ENCODE assay signal across 23 cellular contexts in the genomic region with DNA sequence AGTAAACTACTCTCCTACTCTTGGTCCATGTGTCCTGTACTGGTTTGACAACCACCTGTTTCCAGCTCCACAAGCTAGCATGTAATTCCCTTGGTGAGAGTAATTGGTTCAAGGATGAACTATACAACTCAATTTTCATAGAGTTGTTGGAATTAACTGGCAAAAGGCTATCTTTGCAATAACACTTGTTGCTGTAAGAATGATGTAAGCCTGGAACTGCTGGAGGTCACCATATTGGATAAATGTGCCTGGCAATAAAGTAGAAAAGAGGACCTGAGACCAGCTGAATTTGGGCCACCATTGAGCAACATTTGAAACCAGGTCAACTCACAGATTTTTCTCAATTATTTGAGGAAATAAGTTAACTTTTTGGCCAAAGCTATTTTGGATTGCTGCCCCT.
DNase-seq lines count a peak whose midpoint lies in the region; ATAC-seq and TF ChIP-seq lines count a peak whose summit lies in the region.
"Had no signal": no experiment of that assay in that cellular context is flagged by ENCODE, and none has a peak within 500 bp of the region (broad histone marks: within the 10 kb centered on the region; RNA-seq: fewer than 3 reads in every experiment).

No MANE protein-coding gene starts in this region.

- H3K36me3 ChIP-seq in heart right ventricle (no peaks in the 10 kb centered on the region), skeletal muscle tissue (ENCODE audit: control insufficient read depth in 3 of 3, insufficient read depth in 3 of 3, low read length in 3 of 3) (no peaks in the 10 kb centered on the region)
- H3K36me3 ChIP-seq: breast epithelium had no signal

- H3K9me3 ChIP-seq in heart right ventricle (no peaks in the 10 kb centered on the region), skeletal muscle tissue (ENCODE audit: control insufficient read depth in 3 of 3, low read length in 3 of 3) (no peaks in the 10 kb centered on the region)
- H3K9me3 ChIP-seq: breast epithelium, testis had no signal

- DNase-seq in heart right ventricle (no peak), Right ventricle myocardium inferior (ENCODE audit: missing footprints) (no peak), NOMO-1 treated with dmso at 0.1 percent for 144 hours (lab: John Stamatoyannopoulos, UW; ENCODE audit: unreplicated experiment) (peak; percentile 16), fibroblast of mammary gland (ENCODE audit: low read depth) (peak; percentile 14), DMS53 (lab: John Stamatoyannopoulos, UW) (no peak), epidermal melanocyte (ENCODE audit: insufficient read length, low spot score) (no peak)
- DNase-seq: CD4-positive, CD25-positive, alpha-beta regulatory T cell; DMS79 treated with DMSO at 0.1 percent for 48 hours; erythroblast; HFFc6; KG1; left ventricle myocardium superior; NCI-H1092 treated with DMSO at 0.1 percent for 48 hours; NCI-H2107; NCI-H526; nucleus accumbens; PC-3; retina; testis had no signal

- peaks cover 0 to 65% (median 51%) of the 10 kb centered on the region in 9 donors for H3K4me1 ChIP-seq in heart right ventricle
- H3K4me1 ChIP-seq in skeletal muscle tissue (ENCODE audit: control insufficient read depth in 3 of 3, insufficient read depth in 3 of 3, low read length in 3 of 3): peaks cover 18 to 41% (median 34%) of the 10 kb centered on the region in 3 donors
- H3K4me1 ChIP-seq: breast epithelium, testis had no signal

- H3K27ac ChIP-seq in heart right ventricle (peak overlapping the region in 7 of 10 donors; percentile 27 to 85 (median 79)), skeletal muscle tissue (ENCODE audit: low read depth, low read length) (peak overlapping the region; percentile 19)
- H3K27ac ChIP-seq: breast epithelium, testis had no signal

- no peak overlapping the region for H3K9ac ChIP-seq in skeletal muscle tissue (ENCODE audit: low read depth in 1 of 3, low read length in 3 of 3)

- intact Hi-C loops in heart right ventricle (cut with DNase I): loop anchor here in 1 of 10 donors (10.0 kb wide), 1 partner anchor 49 kb away; no protein-coding TSS in a partner anchor
- intact Hi-C loops in Right ventricle myocardium inferior (cut with DNase I): no loop called here

- ATAC-seq in heart right ventricle (no peak), Right ventricle myocardium inferior (no peak), GM19351 (IDR thresholded peaks at IDR 0.05; ENCODE audit: unreplicated experiment) (no peak)
- ATAC-seq: activated CD4-positive, CD25-positive, alpha-beta regulatory T cell treated with anti-CD3 and anti-CD28 coated beads, Interleukin-2, amount 50 U/mL, for 24 hours; left ventricle myocardium superior; PC-3 had no signal

- H3K4me3 ChIP-seq in heart right ventricle (no peak overlapping the region), fibroblast of mammary gland (ENCODE audit: control insufficient read depth, low read depth, low read length) (no peak overlapping the region), skeletal muscle tissue (ENCODE audit: low read length in 3 of 3) (no peak overlapping the region)
- H3K4me3 ChIP-seq: breast epithelium, testis had no signal

- no peak for TF ChIP-seq CTCF in heart right ventricle (IDR thresholded peaks at IDR 0.05)
- TF ChIP-seq CTCF in fibroblast of mammary gland (conservative IDR thresholded peaks at IDR 0.05; ENCODE audit: control insufficient read depth, insufficient read depth, low read depth, low read length): no peak

- no peaks in the 10 kb centered on the region for H3K27me3 ChIP-seq in heart right ventricle
- no peaks in the 10 kb centered on the region for H3K27me3 ChIP-seq in skeletal muscle tissue (ENCODE audit: control insufficient read depth in 3 of 3, insufficient read depth in 3 of 3, low read length in 3 of 3)
- H3K27me3 ChIP-seq: breast epithelium, testis had no signal

Comparison
In these comparisons a context has a peak if more than half of its experiments do, and no peak if none do; other contexts are left out.
1. DNase-seq: peak in NOMO-1 treated with dmso at 0.1 percent for 144 hours (single experiment) and fibroblast of mammary gland (single experiment); none in heart right ventricle (0 of 2), Right ventricle myocardium inferior (single experiment), DMS53 (single experiment) and epidermal melanocyte (single experiment).